ENCODE assay signal across 17 cellular contexts in the genomic region with DNA sequence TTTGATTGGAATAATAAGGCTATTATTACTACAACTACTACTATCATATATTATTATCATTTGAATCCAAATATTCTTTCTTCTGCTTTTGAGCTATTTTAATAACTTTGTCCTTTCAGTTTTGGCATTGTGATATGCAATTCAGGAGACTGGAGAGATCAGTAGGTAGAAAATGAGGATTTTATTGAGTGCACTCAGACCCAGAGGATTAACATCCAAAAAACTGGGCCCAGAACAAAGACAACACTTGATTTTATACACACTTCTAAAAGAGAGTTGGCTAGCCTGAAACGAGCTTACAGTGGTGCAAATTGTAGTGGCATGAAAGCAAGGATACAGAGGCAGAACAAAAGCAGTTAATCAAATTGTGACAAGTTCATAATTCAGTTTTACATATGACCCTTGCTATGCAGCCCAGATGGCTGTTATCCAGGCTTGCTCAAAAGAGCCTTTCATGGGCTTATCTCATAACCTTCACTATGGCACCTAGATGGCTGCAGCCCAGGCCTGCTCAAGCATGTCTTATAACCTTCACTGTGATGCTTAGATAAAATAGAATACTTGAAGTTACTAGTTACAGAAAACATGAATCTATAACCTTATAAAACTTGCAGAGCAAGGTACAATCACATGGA.
DNase-seq lines count a peak whose midpoint lies in the region; ATAC-seq and TF ChIP-seq lines count a peak whose summit lies in the region.
"Had no signal": no experiment of that assay in that cellular context is flagged by ENCODE, and none has a peak within 500 bp of the region (broad histone marks: within the 10 kb centered on the region; RNA-seq: fewer than 3 reads in every experiment).

No MANE protein-coding gene starts in this region.

- intact Hi-C loops in testis (cut with DNase I; ENCODE audit: low total_unique reads) = no loop called here

- no peak for ATAC-seq in GM18861 (IDR thresholded peaks at IDR 0.05; ENCODE audit: unreplicated experiment)

- peak; percentile 27 for DNase-seq in KBM-7
- peak; percentile 69 for DNase-seq in OCI-M1 (lab: John Stamatoyannopoulos, UW)
- peak; percentile 9 to 41 for DNase-seq in erythroblast (lab: John Stamatoyannopoulos, UW)
- peak; percentile 23 for DNase-seq in testis
- no peak for DNase-seq in LoVo (ENCODE audit: low spot score)
- DNase-seq in occipital lobe (lab: John Stamatoyannopoulos, UW) = no peak
- DNase-seq: BE2C; CD4-positive, alpha-beta memory T cell; GOT3; HFFc6; IMR-90; NCI-H1105 treated with DMSO at 0.1 percent for 48 hours; NCI-H187; NCI-H510A; SIG-M5; SW 1271 had no signal

- H3K27ac ChIP-seq in testis = no peak overlapping the region

- H3K4me1 ChIP-seq in testis = no peaks in the 10 kb centered on the region
- H3K4me1 ChIP-seq: BE2C had no signal

- in situ Hi-C loops in KBM-7 (cut with MboI; ENCODE audit: low pct_unique_long_range_greater_than_20kb, low sequenced_read_pairs) = no loop called here

- peaks cover 4% of the 10 kb centered on the region for H3K9me3 ChIP-seq in testis
- H3K9me3 ChIP-seq: BE2C had no signal

- TF ChIP-seq CTCF in testis (IDR thresholded peaks at IDR 0.05) = no peak

- H3K27me3 ChIP-seq in testis = no peaks in the 10 kb centered on the region
- H3K27me3 ChIP-seq: BE2C had no signal

- no peak for TF ChIP-seq POLR2A in erythroblast (IDR thresholded peaks at IDR 0.05; ENCODE audit: low read length)
- TF ChIP-seq POLR2A in testis (IDR thresholded peaks at IDR 0.05) = no peak

- no peaks in the 10 kb centered on the region for H3K36me3 ChIP-seq in testis (ENCODE audit: low read depth, missing control alignments)
- H3K36me3 ChIP-seq: BE2C had no signal

- H3K4me3 ChIP-seq in testis = no peak overlapping the region

- 36 to 72% methylated on average over 1 of the region's 1 CpG for WGBS in testis, 2 donors

Comparison
In these comparisons a context has a peak if more than half of its experiments do, and no peak if none do; other contexts are left out.
1. DNase-seq: peak in KBM-7 (single experiment), OCI-M1 (single experiment), erythroblast (2 of 2) and testis (single experiment); none in LoVo (single experiment) and occipital lobe (single experiment).